Comparison of ENCODE assay signal across 8 cellular contexts in genomic region chr6:106630366-106630765, GRCh38. TPM values are rescaled to one million over a fixed set of nuclear protein-coding genes. Genes with fewer than 3 reads are reported as not detected.
DNase-seq lines count a peak whose midpoint lies in the region; ATAC-seq and TF ChIP-seq lines count a peak whose summit lies in the region.

No MANE protein-coding gene starts in this region.

- H3K4me2 ChIP-seq in MM.1S (ENCODE audit: low read depth, low read length) (peak overlapping the region; percentile 79), neuronal stem cell (ENCODE audit: insufficient read depth, low read length, poor library complexity, severe bottlenecking) (peak overlapping the region; percentile 86)

- H3K27ac ChIP-seq in MM.1S (ENCODE audit: low read length) = no peak overlapping the region
- H3K27ac ChIP-seq in duodenal mucosa (ENCODE audit: low read depth, low read length) = no peak overlapping the region
- H3K27ac ChIP-seq in neuronal stem cell (replicated peaks; ENCODE audit: low read length) = no peak overlapping the region

- no peaks in the 10 kb centered on the region for H3K9me3 ChIP-seq in ES-I3 (ENCODE audit: control insufficient read depth, insufficient read depth, low read length)
- H3K9me3 ChIP-seq in MM.1S (replicated peaks; ENCODE audit: insufficient read depth, low read length) = no peaks in the 10 kb centered on the region
- no peaks in the 10 kb centered on the region for H3K9me3 ChIP-seq in duodenal mucosa (ENCODE audit: control insufficient read depth in 1 of 2, low read length in 2 of 2)
- H3K9me3 ChIP-seq in neuronal stem cell (replicated peaks in 1 of 2; ENCODE audit: control insufficient read depth in 2 of 2, insufficient read depth in 1 of 2, low read depth in 1 of 2, low read length in 2 of 2) = no peaks in the 10 kb centered on the region

- no peak for TF ChIP-seq CTCF in MM.1S (IDR thresholded peaks at IDR 0.05; ENCODE audit: low read length)

- H3K14ac ChIP-seq in neuronal stem cell (ENCODE audit: low read length) = no peak overlapping the region

- no peak overlapping the region for H4K8ac ChIP-seq in neuronal stem cell (ENCODE audit: low read depth, low read length)

- peaks cover 10% of the 10 kb centered on the region; the same call in 1 of the 2 replicates for H3F3A ChIP-seq in MM.1S (ENCODE audit: insufficient read depth, low read length)

- ATAC-seq in HG03378 (IDR thresholded peaks at IDR 0.05; ENCODE audit: unreplicated experiment) = no peak

- peak overlapping the region; percentile 98 for H3K9ac ChIP-seq in ES-I3 (ENCODE audit: low read depth, low read length)
- H3K9ac ChIP-seq in MM.1S (ENCODE audit: low read length) = peak overlapping the region; percentile 83; the same call in 1 of the 2 replicates
- peak overlapping the region; percentile 79 to 90 for H3K9ac ChIP-seq in duodenal mucosa (ENCODE audit: low read depth in 1 of 2, low read length in 2 of 2)
- no peak overlapping the region for H3K9ac ChIP-seq in neuronal stem cell (ENCODE audit: low read depth, low read length, poor library complexity)

- no peak overlapping the region for H4K91ac ChIP-seq in neuronal stem cell (ENCODE audit: low read depth, low read length, poor library complexity)

- H2AFZ ChIP-seq in MM.1S (ENCODE audit: low read length) (peak overlapping the region; percentile 85; the same call in 1 of the 2 replicates), neuronal stem cell (ENCODE audit: low read length) (peak overlapping the region; percentile 95)

- H3K9me2 ChIP-seq in MM.1S (replicated peaks; ENCODE audit: insufficient read depth, low read length) = no peaks in the 10 kb centered on the region

- peak overlapping the region; percentile 93 for H3K4me3 ChIP-seq in MM.1S (ENCODE audit: low read length)
- H3K4me3 ChIP-seq in duodenal mucosa (ENCODE audit: low read depth in 1 of 2, low read length in 2 of 2) = peak overlapping the region; percentile 92 to 97
- peak overlapping the region in 1 of 2 donors; percentile 84 for H3K4me3 ChIP-seq in neuronal stem cell (ENCODE audit: low read length in 2 of 2)

- no peak overlapping the region for H3K18ac ChIP-seq in neuronal stem cell (ENCODE audit: low read length)

- no peaks in the 10 kb centered on the region for H4K20me1 ChIP-seq in MM.1S (ENCODE audit: insufficient read depth, low read length)

- no peaks in the 10 kb centered on the region for H3K36me3 ChIP-seq in ES-I3 (ENCODE audit: insufficient read depth, low read length)
- H3K36me3 ChIP-seq in MM.1S (replicated peaks; ENCODE audit: insufficient read depth, low read length) = no peaks in the 10 kb centered on the region
- peaks cover 0 to 2% of the 10 kb centered on the region in 2 donors for H3K36me3 ChIP-seq in duodenal mucosa (ENCODE audit: control insufficient read depth in 1 of 2, insufficient read depth in 2 of 2, low read length in 2 of 2)
- H3K36me3 ChIP-seq in neuronal stem cell (replicated peaks in 1 of 2; ENCODE audit: control insufficient read depth in 2 of 2, insufficient read depth in 2 of 2, low read length in 2 of 2) = no peaks in the 10 kb centered on the region

- WGBS in neuronal stem cell (ENCODE audit: extremely low coverage in 2 of 2, insufficient read length in 2 of 2, insufficient replicate concordance in 1 of 2), 2 donors = no CpG with 5 or more reads among the region's 5 CpGs

- no peak overlapping the region for H2BK12ac ChIP-seq in neuronal stem cell (ENCODE audit: low read length)

- H2AK5ac ChIP-seq in neuronal stem cell (ENCODE audit: low read depth, low read length) = no peak overlapping the region

- no peak overlapping the region for H2BK15ac ChIP-seq in neuronal stem cell (ENCODE audit: low read length)

- H2BK120ac ChIP-seq in neuronal stem cell (ENCODE audit: low read depth, low read length) = no peak overlapping the region

- no peaks in the 10 kb centered on the region for H3K27me3 ChIP-seq in MM.1S (replicated peaks; ENCODE audit: insufficient read depth, low read length)
- no peaks in the 10 kb centered on the region for H3K27me3 ChIP-seq in duodenal mucosa (ENCODE audit: control insufficient read depth in 1 of 2, insufficient read depth in 2 of 2, low read length in 2 of 2)
- H3K27me3 ChIP-seq in neuronal stem cell (ENCODE audit: control insufficient read depth in 3 of 3, insufficient read depth in 3 of 3, low read depth in 1 of 3, low read length in 3 of 3) = no peaks in the 10 kb centered on the region

- H3K23ac ChIP-seq in neuronal stem cell (ENCODE audit: low read depth, low read length, poor library complexity) = no peak overlapping the region

- H3K79me1 ChIP-seq in neuronal stem cell (ENCODE audit: low read depth, low read length) = peaks cover 3% of the 10 kb centered on the region

- no peaks in the 10 kb centered on the region for H3K4me1 ChIP-seq in ES-I3 (ENCODE audit: insufficient read depth, low read length)
- H3K4me1 ChIP-seq in MM.1S (ENCODE audit: low read length) = peaks cover 7% of the 10 kb centered on the region; the same call in 1 of the 2 replicates
- peaks cover 8 to 18% of the 10 kb centered on the region in 2 donors for H3K4me1 ChIP-seq in duodenal mucosa (ENCODE audit: control insufficient read depth in 1 of 2, insufficient read depth in 2 of 2, low read length in 2 of 2)
- H3K4me1 ChIP-seq in neuronal stem cell (ENCODE audit: control insufficient read depth in 2 of 2, insufficient read depth in 1 of 2, low read depth in 1 of 2, low read length in 2 of 2) = peaks cover 0 to 2% of the 10 kb centered on the region in 2 donors

- peaks cover 54% of the 10 kb centered on the region for H3K79me2 ChIP-seq in MM.1S (ENCODE audit: low read length)

- peak; percentile 12 for DNase-seq in MM.1S
- DNase-seq in neuronal stem cell (ENCODE audit: low spot score) = no peak
- DNase-seq in occipital lobe (lab: John Stamatoyannopoulos, UW) = no peak
- DNase-seq in Ammon's horn (ENCODE audit: low spot score) = no peak
- no peak for DNase-seq in NCI-H774 (lab: John Stamatoyannopoulos, UW)

- H2BK5ac ChIP-seq in neuronal stem cell (ENCODE audit: low read length) = no peak overlapping the region

- H3K4ac ChIP-seq in neuronal stem cell (ENCODE audit: low read length) = no peak overlapping the region

RNA-seq across cellular contexts. Expression of gene QRSL1, which starts 1.0 kb away (rescaled TPM):
- 9.1 TPM for polyA plus RNA-seq in neuronal stem cell (2013, experiment 1 of 2)
- polyA plus RNA-seq in neuronal stem cell (2013, experiment 2 of 2) = 9.5 TPM
- total RNA-seq in occipital lobe = 19.7 TPM

RNA-seq across cellular contexts. Expression of gene RTN4IP1, which starts 1.1 kb away (rescaled TPM):
- 7.8 TPM for polyA plus RNA-seq in neuronal stem cell (2013, experiment 1 of 2)
- 8.4 TPM for polyA plus RNA-seq in neuronal stem cell (2013, experiment 2 of 2)
- total RNA-seq in occipital lobe = 9.0 TPM
